1 cellular context compared by ENCODE assay signal in the genomic region with DNA sequence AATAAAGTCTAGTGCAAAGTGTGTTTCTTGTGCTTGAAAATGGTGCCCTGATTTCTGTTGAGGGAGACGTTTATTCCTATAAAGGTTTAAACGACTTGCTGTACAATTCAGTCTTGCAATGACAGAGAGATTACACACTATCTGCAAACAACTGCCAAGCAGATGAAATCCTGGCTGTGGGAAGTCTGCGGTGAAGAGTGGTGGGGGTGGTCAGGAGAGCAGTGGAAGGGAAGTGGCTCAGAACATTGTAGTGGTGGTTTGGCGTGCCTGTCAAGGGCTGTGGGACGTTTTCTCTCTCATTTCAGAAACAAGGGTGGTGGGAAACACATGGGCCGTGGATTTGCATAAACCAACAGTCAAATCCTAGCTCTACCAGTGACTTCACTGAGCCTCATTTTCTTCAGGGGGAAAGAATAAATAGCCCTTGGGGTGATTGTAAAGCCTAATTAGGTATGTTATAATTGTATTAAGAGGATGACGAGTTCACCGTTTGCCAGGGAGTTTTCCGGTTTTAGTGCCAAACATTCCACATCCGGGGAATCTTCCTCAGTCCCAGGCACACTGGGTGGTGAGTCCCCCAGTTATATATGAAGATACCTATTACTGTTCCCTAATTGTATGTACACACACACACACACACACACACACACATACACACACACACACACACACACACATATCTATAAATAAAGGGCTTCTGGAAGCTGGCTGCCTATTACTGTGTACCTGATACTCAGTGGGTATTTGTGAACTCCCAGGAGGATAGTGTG.
TF ChIP-seq lines count a peak whose summit lies in the region.

No MANE protein-coding gene starts in this region.

TF ChIP-seq in GM12878, 131 proteins besides CTCF, POLR2A, EP300 and RAD21 (continued from another document):
- TF ChIP-seq STAT3 (IDR thresholded peaks at IDR 0.05; ENCODE audit: low read depth, low read length): peak; percentile 98; the same call in 1 of the 2 replicates
- no peak for TF ChIP-seq CEBPB (IDR thresholded peaks at IDR 0.05; ENCODE audit: borderline replicate concordance in 1 of 2, low read depth in 2 of 2, low read length in 2 of 2)
- no peak for TF ChIP-seq NFYA (IDR thresholded peaks at IDR 0.05; ENCODE audit: borderline replicate concordance, low read depth, low read length)
- TF ChIP-seq ZBED1 (IDR thresholded peaks at IDR 0.05; ENCODE audit: borderline replicate concordance): peak; percentile 85
- TF ChIP-seq ETV6 (conservative IDR thresholded peaks at IDR 0.05 in 1 of 2, IDR thresholded peaks at IDR 0.05 in 1 of 2; ENCODE audit: borderline replicate concordance in 1 of 2, low read depth in 1 of 2): peak in 1 of 2 experiments; percentile 80; a peak in 2 of 4 replicates
- no peak for TF ChIP-seq LARP7 (IDR thresholded peaks at IDR 0.05)
- peak; percentile 90 for TF ChIP-seq POLR2AphosphoS5 (IDR thresholded peaks at IDR 0.05; ENCODE audit: low read length)
- TF ChIP-seq PAX8 (IDR thresholded peaks at IDR 0.05): 0 out of 2 replicates have a peak, but pooled peaks have one; percentile 44
- TF ChIP-seq SMARCA5 (IDR thresholded peaks at IDR 0.05): peak; percentile 65; the same call in 1 of the 2 replicates
